1 cellular context compared by ENCODE assay signal in genomic region chr2:20452551-20452950, GRCh38.
A peak's percentile ranks its signal among the peaks of the same experiment; 100 is the strongest.
TF ChIP-seq lines count a peak whose summit lies in the region.

No MANE protein-coding gene starts in this region.

TF ChIP-seq in HepG2, 621 proteins besides CTCF, POLR2A, EP300 and RAD21 (continued from another document and continues in another):
- TF ChIP-seq SAP130 (CRISPR knock-in tag; IDR thresholded peaks at IDR 0.05; ENCODE audit: low read depth) (0 out of 2 replicates have a peak, but pooled peaks have one; percentile 17), BCL6 (CRISPR knock-in tag; IDR thresholded peaks at IDR 0.05) (peak; percentile 65), THAP8 (CRISPR knock-in tag; IDR thresholded peaks at IDR 0.05; ENCODE audit: borderline replicate concordance) (no peak), MXD4 (CRISPR knock-in tag; IDR thresholded peaks at IDR 0.05) (no peak), SNAPC4 (CRISPR knock-in tag; IDR thresholded peaks at IDR 0.05) (no peak), ZNF431 (CRISPR knock-in tag; IDR thresholded peaks at IDR 0.05; ENCODE audit: borderline replicate concordance, low read depth) (no peak), NFKB2 (CRISPR knock-in tag; IDR thresholded peaks at IDR 0.05; ENCODE audit: borderline replicate concordance) (no peak), MIER3 (CRISPR knock-in tag; IDR thresholded peaks at IDR 0.05; ENCODE audit: borderline replicate concordance) (0 out of 2 replicates have a peak, but pooled peaks have one; percentile 38), HDAC6 (IDR thresholded peaks at IDR 0.05; ENCODE audit: low read depth, low read length) (no peak), FOXA3 (CRISPR knock-in tag; IDR thresholded peaks at IDR 0.05) (no peak), ZNF407 (CRISPR knock-in tag; IDR thresholded peaks at IDR 0.05; ENCODE audit: not compliant biosample characterization) (no peak), ZNF142 (CRISPR knock-in tag; IDR thresholded peaks at IDR 0.05) (no peak), PLSCR1 (CRISPR knock-in tag; IDR thresholded peaks at IDR 0.05; ENCODE audit: borderline replicate concordance) (no peak), DDIT3 (CRISPR knock-in tag; IDR thresholded peaks at IDR 0.05) (no peak), GATAD2A (CRISPR knock-in tag; IDR thresholded peaks at IDR 0.05) (peak; percentile 33; the same call in 1 of the 2 replicates), SMC3 (IDR thresholded peaks at IDR 0.05; ENCODE audit: low read length) (peak; percentile 91), SOX5 (CRISPR knock-in tag; IDR thresholded peaks at IDR 0.05; ENCODE audit: borderline replicate concordance) (peak; percentile 43; the same call in 1 of the 2 replicates), FOXK1 (CRISPR knock-in tag; IDR thresholded peaks at IDR 0.05; ENCODE audit: borderline replicate concordance, low read depth) (peak; percentile 45; the same call in 1 of the 2 replicates), ZNF331 (CRISPR knock-in tag; IDR thresholded peaks at IDR 0.05) (no peak), ARNT (IDR thresholded peaks at IDR 0.05) (no peak), AGO2 (optimal IDR thresholded peaks at IDR 0.05; ENCODE audit: low read depth, low read length) (no peak), ELF3 (CRISPR knock-in tag; IDR thresholded peaks at IDR 0.05) (0 out of 2 replicates have a peak, but pooled peaks have one; percentile 24), CBX5 (CRISPR knock-in tag; IDR thresholded peaks at IDR 0.05; ENCODE audit: borderline replicate concordance) (no peak), ATF4 (CRISPR knock-in tag; IDR thresholded peaks at IDR 0.05) (no peak), GATAD1 (CRISPR knock-in tag; IDR thresholded peaks at IDR 0.05) (peak; percentile 38; the same call in 1 of the 2 replicates), ZBTB10 (CRISPR knock-in tag; IDR thresholded peaks at IDR 0.05; ENCODE audit: borderline replicate concordance) (no peak), ARID2 (CRISPR knock-in tag; IDR thresholded peaks at IDR 0.05; ENCODE audit: borderline replicate concordance) (no peak), ZNF605 (CRISPR knock-in tag; IDR thresholded peaks at IDR 0.05) (no peak), POLR2G (IDR thresholded peaks at IDR 0.05; ENCODE audit: low read depth, low read length) (no peak)
